18 cellular contexts compared by ENCODE assay signal in genomic region chr12:127060310-127060847, GRCh38.
A peak's percentile ranks its signal among the peaks of the same experiment; 100 is the strongest.
DNase-seq lines count a peak whose midpoint lies in the region; ATAC-seq and FAIRE-seq lines count a peak whose summit lies in the region.
"Had no signal": no experiment of that assay in that cellular context is flagged by ENCODE, and none has a peak within 500 bp of the region (broad histone marks: within the 10 kb centered on the region; RNA-seq: fewer than 3 reads in every experiment).

No MANE protein-coding gene starts in this region.

- DNase-seq in NCI-H146 (lab: John Stamatoyannopoulos, UW) = peak; percentile 24
- DNase-seq in NCI-H146 treated with DMSO at 0.1 percent for 48 hours (lab: John Stamatoyannopoulos, UW; ENCODE audit: unreplicated experiment) = no peak
- DNase-seq in NCI-H2227 (lab: John Stamatoyannopoulos, UW; ENCODE audit: unreplicated experiment) = peak; percentile 89
- peak; percentile 78 for DNase-seq in small intestine
- DNase-seq: activated CD4-positive, alpha-beta T cell treated with anti-CD3 and anti-CD28 coated beads, Interleukin-2, amount 50 U/mL, for 48 hours; activated gamma-delta T cell treated with Interleukin-2 at 50 U/mL for 16 hours; dermis blood vessel endothelial cell; foreskin fibroblast; kidney; mesenchymal stem cell; natural killer cell; uterus had no signal

- H3K9me3 ChIP-seq in endocrine pancreas (ENCODE audit: control insufficient read depth, low read length) (no peaks in the 10 kb centered on the region), small intestine (ENCODE audit: control insufficient read depth, low read depth) (no peaks in the 10 kb centered on the region)
- H3K9me3 ChIP-seq: uterus had no signal

- peak overlapping the region; percentile 35 for H3K4me3 ChIP-seq in endocrine pancreas (ENCODE audit: control insufficient read depth, insufficient read depth, low read length)
- peak overlapping the region in 1 of 2 donors; percentile 67 for H3K4me3 ChIP-seq in small intestine (ENCODE audit: low read depth in 1 of 2, low read length in 2 of 2)
- H3K4me3 ChIP-seq: uterus had no signal

- no peak overlapping the region for H3K9ac ChIP-seq in endocrine pancreas (ENCODE audit: control insufficient read depth, insufficient read depth, low read length)

- ATAC-seq in GM21381 (IDR thresholded peaks at IDR 0.05; ENCODE audit: unreplicated experiment) (no peak), GM21717 (IDR thresholded peaks at IDR 0.05; ENCODE audit: unreplicated experiment) (no peak), GM18907 (IDR thresholded peaks at IDR 0.05; ENCODE audit: unreplicated experiment) (no peak)
- ATAC-seq: natural killer cell had no signal

- H3K36me3 ChIP-seq in endocrine pancreas (ENCODE audit: control insufficient read depth, insufficient read depth, low read length) (no peaks in the 10 kb centered on the region), small intestine (ENCODE audit: control insufficient read depth in 2 of 2, insufficient read depth in 2 of 2, low read length in 2 of 2) (no peaks in the 10 kb centered on the region)
- H3K36me3 ChIP-seq: uterus had no signal

- peak overlapping the region; percentile 27 to 58 for H3K27ac ChIP-seq in small intestine (ENCODE audit: low read depth in 1 of 2, low read length in 1 of 2)
- H3K27ac ChIP-seq: uterus had no signal

- WGBS in small intestine, 3 donors = 45 to 82% (median 55%) methylated on average over 28 of the region's 28 CpGs

- FAIRE-seq in small intestine (lab: Jason Lieb, UNC) = no peak
- FAIRE-seq: A204.1, bronchial epithelial cell, kidney had no signal

- no peaks in the 10 kb centered on the region for H3K27me3 ChIP-seq in endocrine pancreas (ENCODE audit: control insufficient read depth, insufficient read depth, low read length)
- H3K27me3 ChIP-seq in small intestine (ENCODE audit: control insufficient read depth in 2 of 2, insufficient read depth in 2 of 2, low read length in 2 of 2) = no peaks in the 10 kb centered on the region
- H3K27me3 ChIP-seq: uterus had no signal

- H3K4me1 ChIP-seq in endocrine pancreas (ENCODE audit: control insufficient read depth, insufficient read depth, low read length) (peaks cover 4% of the 10 kb centered on the region), small intestine (ENCODE audit: control insufficient read depth in 2 of 2, insufficient read depth in 1 of 2, low read depth in 1 of 2, low read length in 1 of 2) (no peaks in the 10 kb centered on the region)
- H3K4me1 ChIP-seq: uterus had no signal
